14 cellular contexts compared by ENCODE assay signal in genomic region chr14:99593971-99594841, GRCh38. TPM values are rescaled to one million over a fixed set of nuclear protein-coding genes. Genes with fewer than 3 reads are reported as not detected.
DNase-seq lines count a peak whose midpoint lies in the region; ATAC-seq and TF ChIP-seq lines count a peak whose summit lies in the region.
"Had no signal": no experiment of that assay in that cellular context is flagged by ENCODE, and none has a peak within 500 bp of the region (broad histone marks: within the 10 kb centered on the region; RNA-seq: fewer than 3 reads in every experiment).

No MANE protein-coding gene starts in this region.

- H2AFZ ChIP-seq in GM23338: no peak overlapping the region
- H2AFZ ChIP-seq: PC-9 had no signal

- WGBS in spleen, 5 donors: 74 to 85% (median 81%) methylated on average over 8 to 9 of the region's 9 CpGs

- no peaks in the 10 kb centered on the region for H3K36me3 ChIP-seq in CD8-positive, alpha-beta T cell (ENCODE audit: insufficient read depth, low read length)
- H3K36me3 ChIP-seq in GM23338 (ENCODE audit: insufficient read depth) (no peaks in the 10 kb centered on the region), spleen (no peaks in the 10 kb centered on the region), uterus (no peaks in the 10 kb centered on the region)
- H3K36me3 ChIP-seq: colonic mucosa had no signal

- peaks cover 4% of the 10 kb centered on the region for H3K4me1 ChIP-seq in CD8-positive, alpha-beta T cell (ENCODE audit: insufficient read depth, low read length)
- H3K4me1 ChIP-seq in GM23338 (ENCODE audit: insufficient read depth) (peaks cover 20% of the 10 kb centered on the region), spleen (peaks cover 8 to 84% (median 50%) of the 10 kb centered on the region in 6 donors), uterus (peaks cover 0 to 22% of the 10 kb centered on the region in 2 donors)

- peaks cover 8% of the 10 kb centered on the region; the same call in 1 of the 2 replicates for H4K20me1 ChIP-seq in GM23338 (replicated peaks; ENCODE audit: insufficient read depth)

- no peak overlapping the region for H3K4me2 ChIP-seq in GM23338
- H3K4me2 ChIP-seq: PC-9 had no signal

- H3F3A ChIP-seq in GM23338 (replicated peaks; ENCODE audit: low read depth): 0 out of 2 replicates have a peak, but pooled peaks cover 4% of the 10 kb centered on the region

- intact Hi-C loops in CD8-positive, alpha-beta T cell (cut with DNase I, micrococcal nuclease): no loop called here
- intact Hi-C loops in spleen (cut with DNase I; ENCODE audit: low total_unique reads) (no loop called here), uterus (cut with DNase I; ENCODE audit: low total_unique reads) (no loop called here)

- TF ChIP-seq POLR2A in spleen (IDR thresholded peaks at IDR 0.05): no peak
- TF ChIP-seq POLR2A in uterus (IDR thresholded peaks at IDR 0.05): no peak
- no peak for TF ChIP-seq POLR2A in erythroblast (IDR thresholded peaks at IDR 0.05; ENCODE audit: low read length)

- H3K27me3 ChIP-seq in CD8-positive, alpha-beta T cell (ENCODE audit: insufficient read depth, low read length): no peaks in the 10 kb centered on the region
- H3K27me3 ChIP-seq in GM23338 (ENCODE audit: insufficient read depth) (no peaks in the 10 kb centered on the region), spleen (replicated peaks in 1 of 7) (no peaks in the 10 kb centered on the region), uterus (no peaks in the 10 kb centered on the region)
- H3K27me3 ChIP-seq: colonic mucosa had no signal

- no peaks in the 10 kb centered on the region for H3K9me2 ChIP-seq in GM23338 (ENCODE audit: insufficient read depth)

- no peak overlapping the region for H3K27ac ChIP-seq in CD8-positive, alpha-beta T cell (ENCODE audit: low read depth, low read length)
- H3K27ac ChIP-seq in GM23338 (ENCODE audit: low read depth): no peak overlapping the region
- H3K27ac ChIP-seq in spleen: peak overlapping the region in 4 of 8 donors; percentile 59 to 81 (median 77)
- H3K27ac ChIP-seq in uterus: no peak overlapping the region
- H3K27ac ChIP-seq: PC-9 had no signal

- H3K36me3 Mint-ChIP-seq in CD8-positive, alpha-beta T cell: no peaks in the 10 kb centered on the region
- H3K36me3 Mint-ChIP-seq in GM23338 (ENCODE audit: low read depth): no peaks in the 10 kb centered on the region
- H3K36me3 Mint-ChIP-seq in WTC11: no peaks in the 10 kb centered on the region
- H3K36me3 Mint-ChIP-seq in mesothelial cell of epicardium: no peaks in the 10 kb centered on the region
- H3K36me3 Mint-ChIP-seq: stimulated activated naive B cell treated with anti-CD40 and anti-IgM and Interleukin-4, amounts not matched to agents 10 μg/mL and 1 μg/mL and 100 μg/mL, for 72 hours had no signal

- peaks cover 11% of the 10 kb centered on the region for H3K4me1 Mint-ChIP-seq in CD8-positive, alpha-beta T cell (ENCODE audit: low read depth)
- H3K4me1 Mint-ChIP-seq in GM23338 (peaks cover 33% of the 10 kb centered on the region), WTC11 (peaks cover 34% of the 10 kb centered on the region), mesothelial cell of epicardium (peaks cover 47% of the 10 kb centered on the region)

- H3K27me3 Mint-ChIP-seq in CD8-positive, alpha-beta T cell (ENCODE audit: low read depth): no peaks in the 10 kb centered on the region
- peaks cover 14% of the 10 kb centered on the region for H3K27me3 Mint-ChIP-seq in GM23338 (ENCODE audit: insufficient read depth, low read depth, poor library complexity)
- H3K27me3 Mint-ChIP-seq in WTC11 (ENCODE audit: low read depth): no peaks in the 10 kb centered on the region
- H3K27me3 Mint-ChIP-seq in mesothelial cell of epicardium (ENCODE audit: low read depth): no peaks in the 10 kb centered on the region

- no peak for DNase-seq in CD8-positive, alpha-beta T cell
- DNase-seq in GM23338 (ENCODE audit: low spot score) (no peak), WTC11 (ENCODE audit: low spot score) (no peak), mesothelial cell of epicardium (ENCODE audit: low spot score in 2 of 2, unreplicated experiment in 2 of 2) (no peak), spleen (no peak), uterus (no peak), erythroblast (lab: John Stamatoyannopoulos, UW) (no peak)
- DNase-seq: colonic mucosa; kidney; NCI-H1694; NCI-H524; PC-9; stimulated activated naive B cell treated with anti-CD40 and anti-IgM and Interleukin-4, amounts not matched to agents 10 μg/mL and 1 μg/mL and 100 μg/mL, for 72 hours; SW 1271 had no signal

- H3K9me3 ChIP-seq in CD8-positive, alpha-beta T cell (ENCODE audit: low read length): no peaks in the 10 kb centered on the region
- H3K9me3 ChIP-seq in spleen (no peaks in the 10 kb centered on the region), uterus (no peaks in the 10 kb centered on the region)
- H3K9me3 ChIP-seq: colonic mucosa had no signal

- TF ChIP-seq CTCF in CD8-positive, alpha-beta T cell (IDR thresholded peaks at IDR 0.05): no peak
- TF ChIP-seq CTCF in GM23338 (conservative IDR thresholded peaks at IDR 0.05; ENCODE audit: low read depth in 2 of 2): peak; percentile 12 to 29; a peak in 2 of 4 replicates
- no peak for TF ChIP-seq CTCF in WTC11 (IDR thresholded peaks at IDR 0.05)
- TF ChIP-seq CTCF in mesothelial cell of epicardium (IDR thresholded peaks at IDR 0.05; ENCODE audit: unreplicated experiment): no peak
- no peak for TF ChIP-seq CTCF in spleen (IDR thresholded peaks at IDR 0.05 in 8 of 11, conservative IDR thresholded peaks at IDR 0.05 in 3 of 11)
- TF ChIP-seq CTCF in uterus (IDR thresholded peaks at IDR 0.05): no peak

- no peak overlapping the region for H3K4me3 ChIP-seq in CD8-positive, alpha-beta T cell (ENCODE audit: low read depth, low read length)
- H3K4me3 ChIP-seq in GM23338 (no peak overlapping the region), spleen (peak overlapping the region in 1 of 8 donors; percentile 52), uterus (no peak overlapping the region)
- H3K4me3 ChIP-seq: colonic mucosa, PC-9 had no signal

- H3K27ac Mint-ChIP-seq in CD8-positive, alpha-beta T cell: no peak overlapping the region
- H3K27ac Mint-ChIP-seq in GM23338: no peak overlapping the region
- no peak overlapping the region; the same call in 1 of the 2 replicates for H3K27ac Mint-ChIP-seq in WTC11
- peak overlapping the region; percentile 9 for H3K27ac Mint-ChIP-seq in mesothelial cell of epicardium

- POLR2A ChIA-PET in CD8-positive, alpha-beta T cell (lab: Charles Lee): interaction anchor here (1.0 to 1.2 kb wide), 2 partner anchors 9 to 114 kb away, joined by 5 to 6 read pairs; partner anchors contain the start of gene SETD3
- POLR2A ChIA-PET in WTC11 (lab: Charles Lee): interaction anchor here (1.4 kb wide), 1 partner anchor 20 kb away, joined by 5 read pairs; no protein-coding TSS in a partner anchor

- H3K9me3 Mint-ChIP-seq in CD8-positive, alpha-beta T cell: no peaks in the 10 kb centered on the region
- H3K9me3 Mint-ChIP-seq in GM23338 (no peaks in the 10 kb centered on the region), WTC11 (no peaks in the 10 kb centered on the region), mesothelial cell of epicardium (no peaks in the 10 kb centered on the region)
- H3K9me3 Mint-ChIP-seq: stimulated activated naive B cell treated with anti-CD40 and anti-IgM and Interleukin-4, amounts not matched to agents 10 μg/mL and 1 μg/mL and 100 μg/mL, for 72 hours had no signal

- no peak for ATAC-seq in CD8-positive, alpha-beta T cell
- no peak for ATAC-seq in GM23338
- ATAC-seq in WTC11: peak; percentile 11; the same call in 1 of the 2 replicates

- CTCF ChIA-PET in CD8-positive, alpha-beta T cell (lab: Charles Lee): interaction anchor here (0.8 to 1.5 kb wide), 3 partner anchors 9 to 24 kb away, joined by 3 to 5 read pairs (median 5); no protein-coding TSS in a partner anchor
- CTCF ChIA-PET in WTC11 (lab: Charles Lee): interaction anchor here (0.6 to 2.9 kb wide), 7 partner anchors 9 to 90 kb away, joined by 3 to 19 read pairs (median 5); partner anchors contain the start of genes CCDC85C and CYP46A1

- peak overlapping the region; percentile 77 for H3K4me3 Mint-ChIP-seq in CD8-positive, alpha-beta T cell
- H3K4me3 Mint-ChIP-seq in GM23338 (no peak overlapping the region), WTC11 (no peak overlapping the region), mesothelial cell of epicardium (no peak overlapping the region)

- peaks cover 81% of the 10 kb centered on the region for H3K79me2 ChIP-seq in GM23338 (replicated peaks; ENCODE audit: insufficient read depth)

TF ChIP-seq in GM23338, 12 proteins besides CTCF, POLR2A, EP300 and RAD21 (continues in another document):
- TF ChIP-seq CREB1 (CRISPR knock-in tag; IDR thresholded peaks at IDR 0.05; ENCODE audit: low read depth): no peak

TF ChIP-seq in WTC11, 78 proteins besides CTCF, POLR2A, EP300 and RAD21 (continues in another document):
- TF ChIP-seq NR2C2 (CRISPR knock-in tag; IDR thresholded peaks at IDR 0.05) (no peak), ZBTB43 (CRISPR knock-in tag; IDR thresholded peaks at IDR 0.05) (no peak), TEAD4 (CRISPR knock-in tag; IDR thresholded peaks at IDR 0.05) (no peak)

RNA-seq across cellular contexts. Expression of gene CCDC85C, which starts 9.8 kb away (rescaled TPM):
- total RNA-seq in CD8-positive, alpha-beta T cell: 1 to 10 TPM; 6.9 to 7.1 TPM
- total RNA-seq in GM23338 (2014; rRNA removed; shearing (Covaris generic)): 24.9 and 26.8 TPM in 2 replicates
- 4.5 and 6.5 TPM in 2 replicates for polyA plus RNA-seq in GM23338 (2016; fragmentation: Nextera tagmentation; extraction: Ambion mirVana)
- 28.7 to 35.8 TPM (median 30.4 TPM) in 3 replicates for total RNA-seq in WTC11 (2021)
- 82.2 to 85.2 TPM (median 82.3 TPM) in 3 replicates for total RNA-seq in mesothelial cell of epicardium
- 10 to 100 TPM in 4 of 7 donors, 1 to 10 TPM in 3; 6.0 to 12.4 (median 11.3) TPM for total RNA-seq in spleen
- 1 to 10 TPM; 1.6 to 6.5 (median 1.9) TPM for polyA plus RNA-seq in spleen
- 10 to 100 TPM in 2 of 4 donors, 1 to 10 TPM in 1, under 1 TPM in 1; 0.88 to 56.3 (median 13.6) TPM for total RNA-seq in uterus

RNA-seq across cellular contexts. Expression of gene HHIPL1, which starts 50.7 kb away (rescaled TPM):
- total RNA-seq in CD8-positive, alpha-beta T cell: under 1 TPM in 1 of 2 experiments, not detected in 1; 0.11 TPM
- 1.6 and 2.0 TPM in 2 replicates for total RNA-seq in GM23338 (2014; rRNA removed; shearing (Covaris generic))
- 1.9 TPM in 2 replicates for polyA plus RNA-seq in GM23338 (2016; fragmentation: Nextera tagmentation; extraction: Ambion mirVana)
- total RNA-seq in WTC11 (2021): 1.2 to 2.0 TPM (median 1.5 TPM) in 3 replicates
- total RNA-seq in mesothelial cell of epicardium: 4.4 to 4.7 TPM (median 4.5 TPM) in 3 replicates
- 1 to 10 TPM; 1.8 to 4.2 (median 2.8) TPM for total RNA-seq in spleen
- polyA plus RNA-seq in spleen: under 1 TPM; 0.43 to 0.67 (median 0.64) TPM
- total RNA-seq in uterus: 1 to 10 TPM in 3 of 4 donors, under 1 TPM in 1; under 0.01 to 8.2 (median 3.0) TPM

Comparison
In these comparisons a context has a peak if more than half of its experiments do, and no peak if none do; other contexts are left out.
1. CTCF ChIP-seq: peak in GM23338 (2 of 2); none in CD8-positive, alpha-beta T cell (single experiment), WTC11 (single experiment), mesothelial cell of epicardium (single experiment), spleen (0 of 11) and uterus (0 of 4).